Comparison of ENCODE assay signal across 16 cellular contexts in genomic region chr5:161921781-161922180, GRCh38.
DNase-seq lines count a peak whose midpoint lies in the region; ATAC-seq lines count a peak whose summit lies in the region.
"Had no signal": no experiment of that assay in that cellular context is flagged by ENCODE, and none has a peak within 500 bp of the region (broad histone marks: within the 10 kb centered on the region; RNA-seq: fewer than 3 reads in every experiment).

No MANE protein-coding gene starts in this region.

- DNase-seq in cerebellar cortex (ENCODE audit: low spot score) (peak; percentile 98), cerebellum (ENCODE audit: low spot score) (peak; percentile 85), NCI-H1092 treated with DMSO at 0.1 percent for 48 hours (lab: John Stamatoyannopoulos, UW) (no peak), COR-L47 (lab: John Stamatoyannopoulos, UW) (no peak)
- DNase-seq: 8988T; ACHN; BE2C; Caco-2; Calu3; CD4-positive, alpha-beta memory T cell; CD4-positive, CD25-positive, alpha-beta regulatory T cell; CD8-positive, alpha-beta memory T cell; DMS79 treated with DMSO at 0.1 percent for 48 hours; GDM1 had no signal

- no peak for ATAC-seq in GM19455 (IDR thresholded peaks at IDR 0.05; ENCODE audit: unreplicated experiment)
- ATAC-seq: GM12878 had no signal

Comparison
In these comparisons a context has a peak if more than half of its experiments do, and no peak if none do; other contexts are left out.
1. DNase-seq: peak in cerebellar cortex (single experiment) and cerebellum (single experiment); none in NCI-H1092 treated with DMSO at 0.1 percent for 48 hours (single experiment) and COR-L47 (single experiment).